ENCODE assay signal across 20 cellular contexts in genomic region chr22:20204821-20205220, GRCh38. TPM values are rescaled to one million over a fixed set of nuclear protein-coding genes. Genes with fewer than 3 reads are reported as not detected.
DNase-seq lines count a peak whose midpoint lies in the region; ATAC-seq, FAIRE-seq and TF ChIP-seq lines count a peak whose summit lies in the region.
"Had no signal": no experiment of that assay in that cellular context is flagged by ENCODE, and none has a peak within 500 bp of the region (broad histone marks: within the 10 kb centered on the region; RNA-seq: fewer than 3 reads in every experiment).

No MANE protein-coding gene starts in this region.

- H3K4me3 ChIP-seq in SJCRH30 (peak overlapping the region; percentile 16; the same call in 1 of the 2 replicates), keratinocyte (ENCODE audit: control insufficient read depth in 2 of 3, extremely low read depth in 1 of 3, insufficient read depth in 2 of 3, low read depth in 1 of 3, low read length in 3 of 3) (no peak overlapping the region), spleen (peak overlapping the region in 2 of 8 donors; percentile 33 to 81)
- H3K4me3 ChIP-seq: breast epithelium, prostate gland, suprapubic skin had no signal

- TF ChIP-seq CTCF in activated CD8-positive, alpha-beta T cell treated with anti-CD3 and anti-CD28 coated beads for 36 hours (IDR thresholded peaks at IDR 0.05), result no peak
- TF ChIP-seq CTCF in keratinocyte (optimal IDR thresholded peaks at IDR 0.05 in 1 of 3, IDR thresholded peaks at IDR 0.05 in 1 of 3, conservative IDR thresholded peaks at IDR 0.05 in 1 of 3; ENCODE audit: extremely low read depth in 1 of 3, insufficient read depth in 2 of 3, low read length in 3 of 3) (no peak), spleen (IDR thresholded peaks at IDR 0.05 in 8 of 11, conservative IDR thresholded peaks at IDR 0.05 in 3 of 11) (no peak)

- WGBS in spleen, 5 donors, result 41 to 76% (median 68%) methylated on average over 9 to 18 of the region's 18 CpGs

- no peak overlapping the region for H3K4me3 Mint-ChIP-seq in activated CD8-positive, alpha-beta T cell treated with anti-CD3 and anti-CD28 coated beads, Interleukin-2, amount 10 ng/mL, durations not matched to agents 7 days and 5 days
- H3K4me3 Mint-ChIP-seq in activated CD8-positive, alpha-beta T cell treated with anti-CD3 and anti-CD28 coated beads for 36 hours, result no peak overlapping the region

- H3K4me1 Mint-ChIP-seq in activated CD8-positive, alpha-beta T cell treated with anti-CD3 and anti-CD28 coated beads, Interleukin-2, amount 10 ng/mL, durations not matched to agents 7 days and 5 days (ENCODE audit: low read depth), result peaks cover 20% of the 10 kb centered on the region
- H3K4me1 Mint-ChIP-seq in activated CD8-positive, alpha-beta T cell treated with anti-CD3 and anti-CD28 coated beads for 36 hours (ENCODE audit: low read depth), result peaks cover 22% of the 10 kb centered on the region

- no peaks in the 10 kb centered on the region for H3K9me3 ChIP-seq in SJCRH30 (replicated peaks)
- no peaks in the 10 kb centered on the region for H3K9me3 ChIP-seq in keratinocyte (ENCODE audit: control insufficient read depth, low read depth, low read length)
- no peaks in the 10 kb centered on the region for H3K9me3 ChIP-seq in spleen
- H3K9me3 ChIP-seq: breast epithelium, prostate gland, suprapubic skin had no signal

- no peak for TF ChIP-seq POLR2A in spleen (IDR thresholded peaks at IDR 0.05)

- POLR2A ChIA-PET in activated CD8-positive, alpha-beta T cell treated with anti-CD3 and anti-CD28 coated beads, Interleukin-2, amount 10 ng/mL, durations not matched to agents 7 days and 5 days (lab: Charles Lee), result no interaction called here
- POLR2A ChIA-PET in activated CD8-positive, alpha-beta T cell treated with anti-CD3 and anti-CD28 coated beads for 36 hours (lab: Charles Lee), result interaction anchor here (1.2 kb wide), 1 partner anchor 9 kb away, joined by 3 read pairs; no protein-coding TSS in a partner anchor

- H3K27ac ChIP-seq in SJCRH30 (no peak overlapping the region), keratinocyte (ENCODE audit: control insufficient read depth, insufficient read depth, low read length) (no peak overlapping the region), spleen (peak overlapping the region; percentile 79 to 90 (median 87))
- H3K27ac ChIP-seq: prostate gland, suprapubic skin had no signal

- H3K36me3 ChIP-seq in SJCRH30 (no peaks in the 10 kb centered on the region), keratinocyte (ENCODE audit: control insufficient read depth in 2 of 2, extremely low read depth in 1 of 2, insufficient read depth in 2 of 2, low read length in 2 of 2) (peaks cover 0 to 5% of the 10 kb centered on the region in 2 experiments), spleen (no peaks in the 10 kb centered on the region)
- H3K36me3 ChIP-seq: breast epithelium, prostate gland, suprapubic skin had no signal

- peaks cover 20% of the 10 kb centered on the region for H3K27me3 ChIP-seq in SJCRH30
- no peaks in the 10 kb centered on the region for H3K27me3 ChIP-seq in keratinocyte (ENCODE audit: control insufficient read depth, extremely low read depth, insufficient read depth, low read length)
- no peaks in the 10 kb centered on the region for H3K27me3 ChIP-seq in spleen (replicated peaks in 1 of 7)
- H3K27me3 ChIP-seq: breast epithelium had no signal

- H3K27ac Mint-ChIP-seq in activated CD8-positive, alpha-beta T cell treated with anti-CD3 and anti-CD28 coated beads, Interleukin-2, amount 10 ng/mL, durations not matched to agents 7 days and 5 days, result peak overlapping the region; percentile 55
- no peak overlapping the region for H3K27ac Mint-ChIP-seq in activated CD8-positive, alpha-beta T cell treated with anti-CD3 and anti-CD28 coated beads for 36 hours

- no peaks in the 10 kb centered on the region for H3K9me1 ChIP-seq in keratinocyte (ENCODE audit: control insufficient read depth, extremely low read depth, insufficient read depth, low read length)

- no peak for DNase-seq in activated CD8-positive, alpha-beta T cell treated with anti-CD3 and anti-CD28 coated beads, Interleukin-2, amount 10 ng/mL, durations not matched to agents 7 days and 5 days
- no peak for DNase-seq in activated CD8-positive, alpha-beta T cell treated with anti-CD3 and anti-CD28 coated beads for 36 hours
- DNase-seq in SJCRH30 (no peak), keratinocyte (ENCODE audit: low read depth, low spot score) (no peak), spleen (no peak), SHP77 (lab: John Stamatoyannopoulos, UW) (no peak), NCI-H345 treated with DMSO at 0.1 percent for 48 hours (lab: John Stamatoyannopoulos, UW; ENCODE audit: unreplicated experiment) (no peak), kidney tubule cell (ENCODE audit: low spot score) (no peak)
- DNase-seq: activated naive CD4-positive, alpha-beta T cell treated with anti-CD3 and anti-CD28 coated beads, Interleukin-2, amount 50 U/mL, for 16 hours; EL; endodermal cell; HCEC 1CT; NCI-H187; NCI-H69; SW 1271 had no signal

- peaks cover 10% of the 10 kb centered on the region for H3K79me2 ChIP-seq in keratinocyte (ENCODE audit: control insufficient read depth, insufficient read depth, low read length)

- H3K9me3 Mint-ChIP-seq in activated CD8-positive, alpha-beta T cell treated with anti-CD3 and anti-CD28 coated beads, Interleukin-2, amount 10 ng/mL, durations not matched to agents 7 days and 5 days (ENCODE audit: insufficient read depth), result no peaks in the 10 kb centered on the region
- no peaks in the 10 kb centered on the region for H3K9me3 Mint-ChIP-seq in activated CD8-positive, alpha-beta T cell treated with anti-CD3 and anti-CD28 coated beads for 36 hours
- H3K9me3 Mint-ChIP-seq: endodermal cell had no signal

- dilution Hi-C loops in keratinocyte (cut with MboI; ENCODE audit: extremely low pct_ligation_motif_present, low sequenced_read_pairs), result no loop called here

- no peaks in the 10 kb centered on the region for H3K27me3 Mint-ChIP-seq in activated CD8-positive, alpha-beta T cell treated with anti-CD3 and anti-CD28 coated beads, Interleukin-2, amount 10 ng/mL, durations not matched to agents 7 days and 5 days (ENCODE audit: low read depth)
- no peaks in the 10 kb centered on the region for H3K27me3 Mint-ChIP-seq in activated CD8-positive, alpha-beta T cell treated with anti-CD3 and anti-CD28 coated beads for 36 hours

- CTCF ChIA-PET in activated CD8-positive, alpha-beta T cell treated with anti-CD3 and anti-CD28 coated beads, Interleukin-2, amount 10 ng/mL, durations not matched to agents 7 days and 5 days (lab: Charles Lee), result no interaction called here
- CTCF ChIA-PET in activated CD8-positive, alpha-beta T cell treated with anti-CD3 and anti-CD28 coated beads for 36 hours (lab: Charles Lee), result interaction anchor here (1.1 to 1.4 kb wide), 2 partner anchors 33 to 36 kb away, joined by 3 to 4 read pairs; no protein-coding TSS in a partner anchor

- intact Hi-C loops in activated CD8-positive, alpha-beta T cell treated with anti-CD3 and anti-CD28 coated beads for 36 hours (cut with micrococcal nuclease), result no loop called here
- intact Hi-C loops in spleen (cut with DNase I; ENCODE audit: low total_unique reads), result no loop called here

- H3K4me1 ChIP-seq in SJCRH30 (peaks cover 19% of the 10 kb centered on the region), keratinocyte (ENCODE audit: control insufficient read depth, extremely low read depth, insufficient read depth, low read length) (peaks cover 27% of the 10 kb centered on the region), spleen (peaks cover 36 to 78% (median 63%) of the 10 kb centered on the region in 6 donors)
- H3K4me1 ChIP-seq: prostate gland had no signal

- no peaks in the 10 kb centered on the region for H4K20me1 ChIP-seq in keratinocyte (ENCODE audit: control insufficient read depth, extremely low read depth, insufficient read depth, low read length)

- ATAC-seq in activated CD8-positive, alpha-beta T cell treated with anti-CD3 and anti-CD28 coated beads, Interleukin-2, amount 10 ng/mL, durations not matched to agents 7 days and 5 days, result no peak
- no peak for ATAC-seq in activated CD8-positive, alpha-beta T cell treated with anti-CD3 and anti-CD28 coated beads for 36 hours

- H2AFZ ChIP-seq in keratinocyte (ENCODE audit: control insufficient read depth, low read length), result peak overlapping the region; percentile 73

- no peak for FAIRE-seq in keratinocyte (lab: Jason Lieb, UNC)
- FAIRE-seq: frontal cortex, GM12892 had no signal

- peak overlapping the region; percentile 81 for H3K4me2 ChIP-seq in keratinocyte (ENCODE audit: control insufficient read depth, extremely low read depth, insufficient read depth, low read depth, low read length)

- H3K36me3 Mint-ChIP-seq in activated CD8-positive, alpha-beta T cell treated with anti-CD3 and anti-CD28 coated beads, Interleukin-2, amount 10 ng/mL, durations not matched to agents 7 days and 5 days (ENCODE audit: low read depth), result no peaks in the 10 kb centered on the region
- peaks cover 2% of the 10 kb centered on the region for H3K36me3 Mint-ChIP-seq in activated CD8-positive, alpha-beta T cell treated with anti-CD3 and anti-CD28 coated beads for 36 hours (ENCODE audit: low read depth)

- H3K9ac ChIP-seq in keratinocyte (ENCODE audit: control insufficient read depth, extremely low read depth, insufficient read depth, low read length), result no peak overlapping the region

RNA-seq across cellular contexts. Expression of gene CCDC188, which starts 54.0 kb away (rescaled TPM):
- total RNA-seq in activated CD8-positive, alpha-beta T cell treated with anti-CD3 and anti-CD28 coated beads, Interleukin-2, amount 10 ng/mL, durations not matched to agents 7 days and 5 days, result not detected
- not detected for total RNA-seq in activated CD8-positive, alpha-beta T cell treated with anti-CD3 and anti-CD28 coated beads for 36 hours
- not detected in 2 replicates for total RNA-seq in SJCRH30 (2014; rRNA removed; shearing (Covaris generic))
- polyA plus RNA-seq in keratinocyte (not detected in 3 replicates), spleen (1 to 10 TPM in 2 of 3 donors, under 1 TPM in 1; 0.29 to 6.1 (median 1.7) TPM)
- not detected for polyA plus RNA-seq in keratinocyte (2011; ENCODE audit: low read depth)
- polyA plus RNA-seq in keratinocyte (2011; cell fraction: cytosol; rRNA removed), result not detected in 2 replicates
- polyA plus RNA-seq in keratinocyte (2011; cell fraction: nucleus; rRNA removed), result not detected in 2 replicates
- polyA plus RNA-seq in keratinocyte (2012; ENCODE audit: low replicate concordance), result not detected in 2 replicates
- not detected in 3 replicates for polyA minus RNA-seq in keratinocyte
- not detected for polyA minus RNA-seq in keratinocyte (2011; cell fraction: cytosol; rRNA and poly(A)+ RNA removed)
- polyA minus RNA-seq in keratinocyte (2011; cell fraction: nucleus; rRNA and poly(A)+ RNA removed), result not detected in 2 replicates
- 1 to 10 TPM in 4 of 7 donors, under 1 TPM in 2, not detected in 1; 0.69 to 7.6 (median 1.8) TPM for total RNA-seq in spleen
- total RNA-seq: endodermal cell had no signal

Comparison
In these comparisons a context has a peak if more than half of its experiments do, and no peak if none do; other contexts are left out.
1. H3K27ac ChIP-seq: peak in spleen (8 of 8); none in SJCRH30 (single experiment) and keratinocyte (single experiment).